25 cellular contexts compared by ENCODE assay signal in genomic region chr4:65302145-65302544, GRCh38.
"Had no signal": no experiment of that assay in that cellular context is flagged by ENCODE, and none has a peak within 500 bp of the region (broad histone marks: within the 10 kb centered on the region; RNA-seq: fewer than 3 reads in every experiment).

No MANE protein-coding gene starts in this region.

- H3K9me3 Mint-ChIP-seq: activated T-helper 1 cell treated with anti-CD3 and anti-CD28 coated beads, Interleukin-12 subunit alpha, Interleukin-12 subunit beta, Interleukin-2, Interleukin-4 antibody, amounts not matched to agents 30 ng/mL and 10 ng/mL and 1 ng/mL, durations not matched to agents 14 hours and 24 hours and 36 hours; mesothelial cell of epicardium; neural progenitor cell had no signal

- H3K27ac Mint-ChIP-seq: activated CD4-positive, alpha-beta T cell treated with anti-CD3 and anti-CD28 coated beads, Interleukin-2, amount 10 ng/mL, durations not matched to agents 7 days and 5 days; activated CD8-positive, alpha-beta T cell treated with anti-CD3 and anti-CD28 coated beads, Interleukin-2, amount 10 ng/mL, durations not matched to agents 7 days and 5 days; activated T-helper 1 cell treated with anti-CD3 and anti-CD28 coated beads, Interleukin-12 subunit alpha, Interleukin-12 subunit beta, Interleukin-2, Interleukin-4 antibody, amounts not matched to agents 30 ng/mL and 10 ng/mL and 1 ng/mL, durations not matched to agents 14 hours and 24 hours and 36 hours; mesothelial cell of epicardium; naive thymus-derived CD8-positive, alpha-beta T cell; neural progenitor cell; stimulated activated effector memory CD8-positive, alpha-beta T cell treated with anti-CD3 and anti-CD28 coated beads, Interleukin-12 subunit alpha, Interleukin-12 subunit beta, amount 100 ng/mL, for 72 hours had no signal

- H3K9me3 ChIP-seq: left lung, stomach, suprapubic skin, tibial nerve had no signal

- H3K4me1 Mint-ChIP-seq: activated CD4-positive, alpha-beta T cell treated with anti-CD3 and anti-CD28 coated beads, Interleukin-2, amount 10 ng/mL, durations not matched to agents 7 days and 5 days; naive thymus-derived CD8-positive, alpha-beta T cell; neural progenitor cell; stimulated activated effector memory CD8-positive, alpha-beta T cell treated with anti-CD3 and anti-CD28 coated beads, Interleukin-12 subunit alpha, Interleukin-12 subunit beta, amount 100 ng/mL, for 72 hours had no signal

- H3K27me3 ChIP-seq: foreskin keratinocyte, left lung, neural progenitor cell, stomach, suprapubic skin, tibial nerve had no signal

- FAIRE-seq: small intestine had no signal

- DNase-seq: activated CD4-positive, alpha-beta T cell treated with anti-CD3 and anti-CD28 coated beads, Interleukin-2, amount 10 ng/mL, durations not matched to agents 7 days and 5 days; activated CD8-positive, alpha-beta T cell treated with anti-CD3 and anti-CD28 coated beads, Interleukin-2, amount 10 ng/mL, durations not matched to agents 7 days and 5 days; activated gamma-delta T cell; activated naive CD4-positive, alpha-beta T cell treated with anti-CD3 and anti-CD28 coated beads, Interleukin-2, amount 50 U/mL, for 16 hours; aorta; cortex of kidney; erythroblast; foreskin keratinocyte; glutamatergic neuron; hippocampal formation; kidney glomerular epithelial cell; left lung; naive thymus-derived CD8-positive, alpha-beta T cell; small intestine; stimulated activated CD4-positive, alpha-beta T cell treated with anti-CD3 and anti-CD28 coated beads, Interleukin-2, amount 100 ng/mL, for 24 hours; stomach had no signal

- H3K27me3 Mint-ChIP-seq: activated CD4-positive, alpha-beta T cell treated with anti-CD3 and anti-CD28 coated beads, Interleukin-2, amount 10 ng/mL, durations not matched to agents 7 days and 5 days; naive thymus-derived CD8-positive, alpha-beta T cell had no signal

- H3K4me3 ChIP-seq: left lung, neural progenitor cell, stomach, suprapubic skin, tibial nerve had no signal

- H3K27ac ChIP-seq: foreskin keratinocyte, left lung, neural progenitor cell, stomach, suprapubic skin, tibial nerve, VCaP had no signal

- H3K9ac ChIP-seq: neural progenitor cell had no signal

- ATAC-seq: activated CD4-positive, CD25-positive, alpha-beta regulatory T cell treated with anti-CD3 and anti-CD28 coated beads, Interleukin-2, amount 50 U/mL, for 24 hours; activated CD8-positive, alpha-beta T cell treated with anti-CD3 and anti-CD28 coated beads, Interleukin-2, amount 10 ng/mL, durations not matched to agents 7 days and 5 days; foreskin keratinocyte; left lung; naive thymus-derived CD8-positive, alpha-beta T cell; sciatic nerve; stimulated activated effector memory CD8-positive, alpha-beta T cell treated with anti-CD3 and anti-CD28 coated beads, Interleukin-12 subunit alpha, Interleukin-12 subunit beta, amount 100 ng/mL, for 72 hours had no signal

- H3K4me1 ChIP-seq: foreskin keratinocyte, left lung, neural progenitor cell, stomach, suprapubic skin, tibial nerve had no signal

- H2AFZ ChIP-seq: neural progenitor cell had no signal

- H3K4me2 ChIP-seq: neural progenitor cell had no signal

- H3K4me3 Mint-ChIP-seq: activated CD4-positive, alpha-beta T cell treated with anti-CD3 and anti-CD28 coated beads, Interleukin-2, amount 10 ng/mL, durations not matched to agents 7 days and 5 days; activated CD8-positive, alpha-beta T cell treated with anti-CD3 and anti-CD28 coated beads, Interleukin-2, amount 10 ng/mL, durations not matched to agents 7 days and 5 days; activated T-helper 1 cell treated with anti-CD3 and anti-CD28 coated beads, Interleukin-12 subunit alpha, Interleukin-12 subunit beta, Interleukin-2, Interleukin-4 antibody, amounts not matched to agents 30 ng/mL and 10 ng/mL and 1 ng/mL, durations not matched to agents 14 hours and 24 hours and 36 hours; mesothelial cell of epicardium; naive thymus-derived CD8-positive, alpha-beta T cell; neural progenitor cell; stimulated activated effector memory CD8-positive, alpha-beta T cell treated with anti-CD3 and anti-CD28 coated beads, Interleukin-12 subunit alpha, Interleukin-12 subunit beta, amount 100 ng/mL, for 72 hours had no signal

- H3K36me3 Mint-ChIP-seq: mesothelial cell of epicardium; naive thymus-derived CD8-positive, alpha-beta T cell; neural progenitor cell; stimulated activated effector memory CD8-positive, alpha-beta T cell treated with anti-CD3 and anti-CD28 coated beads, Interleukin-12 subunit alpha, Interleukin-12 subunit beta, amount 100 ng/mL, for 72 hours had no signal

- H3K36me3 ChIP-seq: left lung, neural progenitor cell, stomach, suprapubic skin, tibial nerve had no signal
